Comparison of ENCODE assay signal across 8 cellular contexts in genomic region chr7:134891262-134892001, GRCh38.
A peak's percentile ranks its signal among the peaks of the same experiment; 100 is the strongest.
DNase-seq lines count a peak whose midpoint lies in the region; ATAC-seq and TF ChIP-seq lines count a peak whose summit lies in the region.

No MANE protein-coding gene starts in this region.

- peak; percentile 83 for DNase-seq in Daoy (ENCODE audit: low read depth)
- peak; percentile 89 for DNase-seq in NCI-H460 (ENCODE audit: extremely low read depth, low read depth)
- DNase-seq in breast epithelium (ENCODE audit: low spot score in 2 of 2), result peak; percentile 59 to 86
- DNase-seq in sciatic nerve (ENCODE audit: low spot score), result peak; percentile 90
- DNase-seq in SKM-1 (lab: John Stamatoyannopoulos, UW; ENCODE audit: unreplicated experiment), result no peak
- no peak for DNase-seq in GM20000 (ENCODE audit: low spot score)

- TF ChIP-seq CTCF in breast epithelium (IDR thresholded peaks at IDR 0.05), result no peak
- no peak for TF ChIP-seq CTCF in GM20000 (IDR thresholded peaks at IDR 0.05; ENCODE audit: extremely low read depth, missing control alignments)

- peak overlapping the region; percentile 46 to 73 (median 60) for H3K4me3 ChIP-seq in breast epithelium
- H3K4me3 ChIP-seq in iPS-11a (ENCODE audit: low read depth, low read length), result peak overlapping the region; percentile 42

- H3K4me1 ChIP-seq in breast epithelium, result peaks cover 0 to 6% of the 10 kb centered on the region in 2 donors

- peaks cover 0 to 13% of the 10 kb centered on the region in 2 donors for H3K9me3 ChIP-seq in breast epithelium

- TF ChIP-seq POLR2A in breast epithelium (IDR thresholded peaks at IDR 0.05), result no peak

- intact Hi-C loops in breast epithelium (cut with DNase I; ENCODE audit: low total_unique reads) (no loop called here), sciatic nerve (cut with DNase I) (no loop called here)

- no peaks in the 10 kb centered on the region for H3K27me3 ChIP-seq in breast epithelium

- H3K27ac ChIP-seq in breast epithelium, result peak overlapping the region; percentile 84 to 90

- ATAC-seq in sciatic nerve (peak; percentile 96), GM18511 (IDR thresholded peaks at IDR 0.05; ENCODE audit: unreplicated experiment) (no peak)

- H3K36me3 ChIP-seq in breast epithelium, result no peaks in the 10 kb centered on the region

Comparison
In these comparisons a context has a peak if more than half of its experiments do, and no peak if none do; other contexts are left out.
1. DNase-seq: peak in Daoy (single experiment), NCI-H460 (single experiment), breast epithelium (2 of 2) and sciatic nerve (single experiment); none in SKM-1 (single experiment) and GM20000 (single experiment).